1 cellular context compared by ENCODE assay signal in genomic region chr9:75359638-75360037, GRCh38.
TF ChIP-seq lines count a peak whose summit lies in the region.

No MANE protein-coding gene starts in this region.

TF ChIP-seq in H1, 55 proteins besides CTCF, POLR2A, EP300 and RAD21:
- TF ChIP-seq SP2 (IDR thresholded peaks at IDR 0.05; ENCODE audit: low read length) = no peak
- TF ChIP-seq TEAD4 (IDR thresholded peaks at IDR 0.05; ENCODE audit: low read depth, low read length) = no peak
- TF ChIP-seq CEBPB (IDR thresholded peaks at IDR 0.05; ENCODE audit: low read depth, low read length) = no peak
- no peak for TF ChIP-seq CREB1 (IDR thresholded peaks at IDR 0.05)
- no peak for TF ChIP-seq RBBP5 (IDR thresholded peaks at IDR 0.05; ENCODE audit: borderline replicate concordance, low read depth, low read length)
- TF ChIP-seq TAF1 (IDR thresholded peaks at IDR 0.05; ENCODE audit: low read depth, low read length) = no peak
- TF ChIP-seq KDM1A (IDR thresholded peaks at IDR 0.05; ENCODE audit: borderline replicate concordance, low read length) = no peak
- no peak for TF ChIP-seq JUN (IDR thresholded peaks at IDR 0.05; ENCODE audit: low read depth, low read length)
- no peak for TF ChIP-seq RFX5 (IDR thresholded peaks at IDR 0.05; ENCODE audit: borderline replicate concordance, low read depth, low read length)
- TF ChIP-seq MAX (IDR thresholded peaks at IDR 0.05) = no peak
- TF ChIP-seq SP1 (IDR thresholded peaks at IDR 0.05; ENCODE audit: low read depth, low read length) = no peak
- TF ChIP-seq TCF12 (IDR thresholded peaks at IDR 0.05; ENCODE audit: low read depth, low read length) = no peak
- no peak for TF ChIP-seq POU5F1 (IDR thresholded peaks at IDR 0.05; ENCODE audit: low read depth, low read length)
- no peak for TF ChIP-seq USF2 (IDR thresholded peaks at IDR 0.05; ENCODE audit: low read length)
- TF ChIP-seq ATF2 (IDR thresholded peaks at IDR 0.05; ENCODE audit: low read length) = no peak
- TF ChIP-seq YY1 (IDR thresholded peaks at IDR 0.05; ENCODE audit: low read depth, low read length) = no peak
- no peak for TF ChIP-seq SUZ12 (IDR thresholded peaks at IDR 0.05; ENCODE audit: low read length)
- no peak for TF ChIP-seq RNF2 (IDR thresholded peaks at IDR 0.05; ENCODE audit: borderline replicate concordance, low read depth, low read length, missing control alignments, poor library complexity, severe bottlenecking)
- TF ChIP-seq SIRT6 (IDR thresholded peaks at IDR 0.05; ENCODE audit: low read length) = no peak
- TF ChIP-seq CHD1 (IDR thresholded peaks at IDR 0.05; ENCODE audit: low read depth, low read length) = no peak
